In the genomic region with DNA sequence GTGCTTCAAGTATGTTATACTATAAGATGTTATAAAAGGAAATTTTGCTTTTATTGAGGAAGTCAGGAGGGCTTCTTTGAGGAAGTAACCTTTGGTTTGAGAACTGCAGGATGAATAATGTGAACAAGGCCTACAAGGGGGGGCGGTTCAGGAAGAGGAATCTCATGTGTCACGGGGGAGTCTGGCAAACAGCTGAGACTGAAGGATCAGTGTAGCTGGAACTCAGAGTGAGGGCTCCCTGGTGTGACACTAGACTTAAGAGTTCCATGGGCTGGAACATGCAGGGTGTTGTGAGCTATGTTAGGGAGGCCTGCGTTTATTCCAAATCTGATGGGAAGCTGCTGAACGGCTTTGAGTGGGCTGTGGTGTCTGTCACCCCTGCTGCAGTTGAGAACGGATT, we compare ENCODE assay signal across 11 cellular contexts.
"Had no signal": no experiment of that assay in that cellular context is flagged by ENCODE, and none has a peak within 500 bp of the region (broad histone marks: within the 10 kb centered on the region; RNA-seq: fewer than 3 reads in every experiment).

No MANE protein-coding gene starts in this region.

- H3K27ac Mint-ChIP-seq: natural killer cell treated with Interleukin-12 subunit alpha and Interleukin-12 subunit beta and Interleukin-15 and Interleukin-18, amount 100 ng/mL, for 72 hours had no signal

- H3K27ac ChIP-seq: gastrocnemius medialis, prostate gland had no signal

- ATAC-seq: gastrocnemius medialis; natural killer cell treated with Interleukin-12 subunit alpha and Interleukin-12 subunit beta and Interleukin-15 and Interleukin-18, amount 100 ng/mL, for 72 hours had no signal

- DNase-seq: activated naive CD4-positive, alpha-beta T cell treated with anti-CD3 and anti-CD28 coated beads, Interleukin-2, amount 50 U/mL, for 16 hours; activated T-cell treated with anti-CD3 and anti-CD28 coated beads, Interleukin-2, amount 50 U/mL, for 1 hour; cortex of kidney; effector CD8-positive, alpha-beta T cell; gastrocnemius medialis; mammary epithelial cell; stimulated activated CD4-positive, alpha-beta T cell treated with anti-CD3 and anti-CD28 coated beads, Interleukin-12 subunit alpha, Interleukin-12 subunit beta, amount 100 ng/mL, for 4 hours; stimulated activated naive CD4-positive, alpha-beta T cell treated with Interleukin-2 at 50 U/mL for 16 hours; trophoblast cell had no signal

- H3K4me1 ChIP-seq: gastrocnemius medialis, prostate gland had no signal

- H3K27me3 ChIP-seq: gastrocnemius medialis had no signal

- H3K4me3 ChIP-seq: gastrocnemius medialis, prostate gland had no signal

- H3K4me3 Mint-ChIP-seq: natural killer cell treated with Interleukin-12 subunit alpha and Interleukin-12 subunit beta and Interleukin-15 and Interleukin-18, amount 100 ng/mL, for 72 hours had no signal

- H3K36me3 ChIP-seq: gastrocnemius medialis, prostate gland had no signal

- H3K36me3 Mint-ChIP-seq: natural killer cell treated with Interleukin-12 subunit alpha and Interleukin-12 subunit beta and Interleukin-15 and Interleukin-18, amount 100 ng/mL, for 72 hours had no signal

- H3K9me3 ChIP-seq: gastrocnemius medialis, prostate gland had no signal
